In genomic region chr17:8173056-8173870, GRCh38 we compare ENCODE assay signal across 8 cellular contexts. TPM values are rescaled to one million over a fixed set of nuclear protein-coding genes. Genes with fewer than 3 reads are reported as not detected.
DNase-seq lines count a peak whose midpoint lies in the region; ATAC-seq and TF ChIP-seq lines count a peak whose summit lies in the region.

No MANE protein-coding gene starts in this region.

- H3K9ac ChIP-seq in Loucy (ENCODE audit: low read depth, low read length, poor library complexity, severe bottlenecking): peak overlapping the region; percentile 70

- no peaks in the 10 kb centered on the region for H3K36me3 Mint-ChIP-seq in neural crest cell (ENCODE audit: low read depth)

- H3K4me1 Mint-ChIP-seq in neural crest cell: peaks cover 50% of the 10 kb centered on the region

- peak overlapping the region; percentile 99 for H3K27ac ChIP-seq in upper lobe of right lung

- peaks cover 6% of the 10 kb centered on the region; the same call in 1 of the 2 replicates for H3K79me2 ChIP-seq in Loucy (ENCODE audit: insufficient read depth, low read length)

- intact Hi-C loops in upper lobe of right lung (cut with DNase I): no loop called here

- H3K27me3 ChIP-seq in HAP-1 (ENCODE audit: low read depth) (no peaks in the 10 kb centered on the region), Loucy (ENCODE audit: insufficient read depth, low read length, poor library complexity, severe bottlenecking) (no peaks in the 10 kb centered on the region), upper lobe of right lung (no peaks in the 10 kb centered on the region)

- peak overlapping the region; percentile 100 for H3K27ac Mint-ChIP-seq in neural crest cell (ENCODE audit: unreplicated experiment)

- peak; percentile 86 for ATAC-seq in upper lobe of right lung

- H4K20me1 ChIP-seq in Loucy (ENCODE audit: insufficient read depth, low read length, poor library complexity, severe bottlenecking): no peaks in the 10 kb centered on the region

- peaks cover 8% of the 10 kb centered on the region for H3K27me3 Mint-ChIP-seq in neural crest cell (ENCODE audit: low read depth)

- H3K4me1 ChIP-seq in HAP-1: peaks cover 21% of the 10 kb centered on the region
- H3K4me1 ChIP-seq in Loucy (ENCODE audit: insufficient read depth, low read length, poor library complexity, severe bottlenecking): peaks cover 31% of the 10 kb centered on the region
- H3K4me1 ChIP-seq in upper lobe of right lung: peaks cover 23% of the 10 kb centered on the region

- H3F3A ChIP-seq in Loucy (ENCODE audit: low read depth): peaks cover 11% of the 10 kb centered on the region

- peak overlapping the region; percentile 90; the same call in 1 of the 2 replicates for H2AFZ ChIP-seq in Loucy (ENCODE audit: low read length)

- no peaks in the 10 kb centered on the region for H3K9me3 ChIP-seq in HAP-1
- no peaks in the 10 kb centered on the region for H3K9me3 ChIP-seq in Loucy (ENCODE audit: insufficient read depth, low read depth, low read length)
- no peaks in the 10 kb centered on the region for H3K9me3 ChIP-seq in upper lobe of right lung

- H3K4me3 Mint-ChIP-seq in neural crest cell: peak overlapping the region; percentile 92

- in situ Hi-C loops in HAP-1 (cut with MboI; ENCODE audit: low sequenced_read_pairs): loop anchor here (25.0 kb wide), 1 partner anchor 936 kb away; the partner anchor contains the start of genes DVL2, GABARAP and PHF23

- H3K9me3 Mint-ChIP-seq in neural crest cell: no peaks in the 10 kb centered on the region

- no peak for TF ChIP-seq CTCF in Loucy (conservative IDR thresholded peaks at IDR 0.05; ENCODE audit: low read length)
- no peak for TF ChIP-seq CTCF in fibroblast of villous mesenchyme (IDR thresholded peaks at IDR 0.05; ENCODE audit: insufficient read depth, low read depth, low read length)
- TF ChIP-seq CTCF in neural crest cell (conservative IDR thresholded peaks at IDR 0.05): no peak
- TF ChIP-seq CTCF in upper lobe of right lung (IDR thresholded peaks at IDR 0.05): no peak

- H3K4me2 ChIP-seq in Loucy (ENCODE audit: low read depth, low read length, poor library complexity, severe bottlenecking): peak overlapping the region; percentile 90

- H3K4me3 ChIP-seq in HAP-1: peak overlapping the region; percentile 39
- peak overlapping the region; percentile 74 for H3K4me3 ChIP-seq in Loucy (ENCODE audit: low read length, poor library complexity, severe bottlenecking)
- peak overlapping the region; percentile 55 for H3K4me3 ChIP-seq in fibroblast of villous mesenchyme (ENCODE audit: low read depth, low read length)
- peak overlapping the region; percentile 47 for H3K4me3 ChIP-seq in upper lobe of right lung

- no peaks in the 10 kb centered on the region for H3K36me3 ChIP-seq in HAP-1 (replicated peaks)
- H3K36me3 ChIP-seq in Loucy (ENCODE audit: insufficient read depth, low read length): no peaks in the 10 kb centered on the region
- no peaks in the 10 kb centered on the region for H3K36me3 ChIP-seq in upper lobe of right lung

- H3K9me2 ChIP-seq in Loucy (replicated peaks; ENCODE audit: low read depth, low read length): no peaks in the 10 kb centered on the region

- peak; percentile 77 for DNase-seq in GM03348 (ENCODE audit: low spot score)
- peak; percentile 87 to 99 for DNase-seq in HAP-1 (ENCODE audit: low spot score in 2 of 2)
- peak; percentile 83 for DNase-seq in RPMI8226
- peak; percentile 22 to 47 (median 39) for DNase-seq in activated naive CD4-positive, alpha-beta T cell (lab: John Stamatoyannopoulos, UW)
- peak; percentile 98 for DNase-seq in fibroblast of villous mesenchyme (ENCODE audit: low read depth)
- DNase-seq in neural crest cell (ENCODE audit: low read depth, low spot score): no peak
- DNase-seq in upper lobe of right lung: peak; percentile 82

RNA-seq across cellular contexts. Expression of gene TMEM107, which starts 2.9 kb away (rescaled TPM):
- total RNA-seq in fibroblast of villous mesenchyme (15.5 and 23.7 TPM in 2 replicates), neural crest cell (41.4 and 45.7 TPM in 2 replicates), upper lobe of right lung (9.3 TPM)

RNA-seq across cellular contexts. Expression of gene VAMP2, which starts 10.5 kb away (rescaled TPM):
- 5.6 and 6.1 TPM in 2 replicates for total RNA-seq in fibroblast of villous mesenchyme
- total RNA-seq in neural crest cell: 47.2 and 49.7 TPM in 2 replicates
- 78.1 TPM for total RNA-seq in upper lobe of right lung

RNA-seq across cellular contexts. Expression of gene BORCS6, which starts 16.7 kb away (rescaled TPM):
- total RNA-seq in fibroblast of villous mesenchyme: 6.0 and 8.4 TPM in 2 replicates
- total RNA-seq in neural crest cell: 5.5 and 5.6 TPM in 2 replicates
- total RNA-seq in upper lobe of right lung: 7.8 TPM

RNA-seq across cellular contexts. Expression of gene PER1, which starts 21.1 kb away (rescaled TPM):
- total RNA-seq in fibroblast of villous mesenchyme: 5.5 and 12.5 TPM in 2 replicates
- 38.3 and 51.6 TPM in 2 replicates for total RNA-seq in neural crest cell
- 350 TPM for total RNA-seq in upper lobe of right lung

RNA-seq across cellular contexts. Expression of gene AURKB, which starts 37.1 kb away (rescaled TPM):
- 12.9 and 19.0 TPM in 2 replicates for total RNA-seq in fibroblast of villous mesenchyme
- 176 and 186 TPM in 2 replicates for total RNA-seq in neural crest cell
- 1.4 TPM for total RNA-seq in upper lobe of right lung
